In genomic region chr4:61428950-61429349, GRCh38 we compare ENCODE assay signal across 23 cellular contexts.
"Had no signal": no experiment of that assay in that cellular context is flagged by ENCODE, and none has a peak within 500 bp of the region (broad histone marks: within the 10 kb centered on the region; RNA-seq: fewer than 3 reads in every experiment).

No MANE protein-coding gene starts in this region.

- ATAC-seq: gastroesophageal sphincter; heart right ventricle; left cardiac atrium; pancreas; right cardiac atrium; stimulated activated effector memory CD8-positive, alpha-beta T cell treated with anti-CD3 and anti-CD28 coated beads, Interleukin-12 subunit alpha, Interleukin-12 subunit beta, amount 100 ng/mL, for 72 hours; stimulated activated naive CD8-positive, alpha-beta T cell treated with anti-CD3 and anti-CD28 coated beads, Interleukin-15, amount 100 ng/mL, for 72 hours had no signal

- H3K4me1 ChIP-seq: gastroesophageal sphincter, heart right ventricle, pancreas, suprapubic skin, tibial nerve had no signal

- FAIRE-seq: bronchial epithelial cell, pancreas had no signal

- H3K27me3 ChIP-seq: gastroesophageal sphincter, heart right ventricle, neutrophil, pancreas, suprapubic skin, tibial nerve had no signal

- H3K9me3 ChIP-seq: gastroesophageal sphincter, neutrophil, pancreas, suprapubic skin, tibial nerve had no signal

- H3K4me3 ChIP-seq: coronary artery, gastroesophageal sphincter, heart right ventricle, pancreas, skin epidermis, suprapubic skin, tibial nerve had no signal

- H3K36me3 ChIP-seq: gastroesophageal sphincter, heart right ventricle, neutrophil, pancreas, suprapubic skin, tibial nerve had no signal

- DNase-seq: activated B cell treated with CpG ODN at 0.5 μM for 24 hours; activated CD4-positive, alpha-beta T cell treated with anti-CD3 and anti-CD28 coated beads for 4 hours; activated CD4-positive, alpha-beta T cell treated with anti-CD3 and anti-CD28 coated beads, Interleukin-2, amount 50 U/mL, for 48 hours; activated naive CD4-positive, alpha-beta T cell treated with Interleukin-2 at 50 U/mL for 16 hours; activated naive CD8-positive, alpha-beta T cell treated with anti-CD3 and anti-CD28 coated beads for 36 hours; activated T-cell treated with anti-CD3 and anti-CD28 coated beads, Interleukin-2, amount 50 U/mL, for 48 hours; heart right ventricle; islet precursor cell; left cardiac atrium; mesenchymal stem cell; pancreas; right cardiac atrium; stimulated activated CD4-positive, alpha-beta T cell treated with anti-CD3 and anti-CD28 coated beads, Interleukin-1b, Interleukin-23, amount 100 ng/mL, for 48 hours; stimulated activated naive CD8-positive, alpha-beta T cell treated with anti-CD3 and anti-CD28 coated beads, Interleukin-15, amount 100 ng/mL, for 72 hours; T1000 had no signal

- H3K27ac ChIP-seq: coronary artery, gastroesophageal sphincter, heart right ventricle, neutrophil, pancreas, suprapubic skin, tibial nerve had no signal
